In genomic region chr1:25447547-25447946, GRCh38 we compare ENCODE assay signal across 15 cellular contexts.
DNase-seq lines count a peak whose midpoint lies in the region; ATAC-seq and TF ChIP-seq lines count a peak whose summit lies in the region.
"Had no signal": no experiment of that assay in that cellular context is flagged by ENCODE, and none has a peak within 500 bp of the region (broad histone marks: within the 10 kb centered on the region; RNA-seq: fewer than 3 reads in every experiment).

No MANE protein-coding gene starts in this region.

- H3K4me3 Mint-ChIP-seq in T-helper 1 cell treated with Interleukin-12 subunit alpha and Interleukin-12 subunit beta and Interleukin-4 antibody, amounts not matched to agents 30 μg/mL and 1 μg/mL, for 36 hours, result no peak overlapping the region

- H4K20me1 ChIP-seq in DND-41 (ENCODE audit: insufficient read depth, low read length), result peaks cover 34% of the 10 kb centered on the region

- H3K36me3 Mint-ChIP-seq in T-helper 1 cell treated with Interleukin-12 subunit alpha and Interleukin-12 subunit beta and Interleukin-4 antibody, amounts not matched to agents 30 μg/mL and 1 μg/mL, for 36 hours (ENCODE audit: low read depth), result peaks cover 30% of the 10 kb centered on the region

- H3K27me3 Mint-ChIP-seq in T-helper 1 cell treated with Interleukin-12 subunit alpha and Interleukin-12 subunit beta and Interleukin-4 antibody, amounts not matched to agents 30 μg/mL and 1 μg/mL, for 36 hours (ENCODE audit: low read depth), result no peaks in the 10 kb centered on the region

- H3K4me2 ChIP-seq in DND-41 (ENCODE audit: insufficient read depth, low read length), result no peak overlapping the region

- no peak overlapping the region for H2AFZ ChIP-seq in DND-41 (ENCODE audit: low read depth, low read length)
- H2AFZ ChIP-seq: GM23248 had no signal

- no peaks in the 10 kb centered on the region for H3K4me1 ChIP-seq in DND-41 (ENCODE audit: insufficient read depth, low read length)

- peak; percentile 37; the same call in 1 of the 3 replicates for ATAC-seq in DND-41 (ENCODE audit: insufficient read depth, low read depth)
- ATAC-seq in GM18520 (IDR thresholded peaks at IDR 0.05; ENCODE audit: unreplicated experiment), result peak; percentile 73
- peak; percentile 47 for ATAC-seq in HG02623 (IDR thresholded peaks at IDR 0.05; ENCODE audit: unreplicated experiment)
- ATAC-seq in GM21367 (IDR thresholded peaks at IDR 0.05; ENCODE audit: unreplicated experiment), result no peak
- no peak for ATAC-seq in GM21576 (IDR thresholded peaks at IDR 0.05; ENCODE audit: unreplicated experiment)
- ATAC-seq: psoas muscle had no signal

- no peaks in the 10 kb centered on the region for H3K9me3 ChIP-seq in DND-41 (ENCODE audit: insufficient read depth, low read length, severe bottlenecking)
- H3K9me3 ChIP-seq: psoas muscle had no signal

- TF ChIP-seq CTCF in DND-41 (IDR thresholded peaks at IDR 0.05; ENCODE audit: borderline replicate concordance, extremely low read depth, low read length, poor library complexity, severe bottlenecking), result no peak

- H3K9ac ChIP-seq in DND-41 (ENCODE audit: low read depth, low read length), result no peak overlapping the region
- H3K9ac ChIP-seq: GM23248 had no signal

- H3K36me3 ChIP-seq in DND-41 (ENCODE audit: insufficient read depth, low read length), result peaks cover 52% of the 10 kb centered on the region

- H3K9me3 Mint-ChIP-seq in T-helper 1 cell treated with Interleukin-12 subunit alpha and Interleukin-12 subunit beta and Interleukin-4 antibody, amounts not matched to agents 30 μg/mL and 1 μg/mL, for 36 hours, result no peaks in the 10 kb centered on the region

- DNase-seq in DND-41 (no peak), NCI-H748 treated with DMSO at 0.1 percent for 48 hours (lab: John Stamatoyannopoulos, UW) (no peak), SHP77 (lab: John Stamatoyannopoulos, UW) (no peak)
- DNase-seq: activated CD4-positive, alpha-beta T cell treated with anti-CD3 and anti-CD28 coated beads, Interleukin-2, amount 50 U/mL, for 1 hour; amygdala; GM23248; KG1; NCI-H1694 treated with DMSO at 0.1 percent for 48 hours; psoas muscle; SW 1271 had no signal

- H3K4me1 Mint-ChIP-seq in T-helper 1 cell treated with Interleukin-12 subunit alpha and Interleukin-12 subunit beta and Interleukin-4 antibody, amounts not matched to agents 30 μg/mL and 1 μg/mL, for 36 hours (ENCODE audit: low read depth), result peaks cover 35% of the 10 kb centered on the region

- H3K79me2 ChIP-seq in DND-41 (ENCODE audit: insufficient read depth, low read length), result peaks cover 74% of the 10 kb centered on the region

- peak overlapping the region; percentile 75 for H3K27ac Mint-ChIP-seq in T-helper 1 cell treated with Interleukin-12 subunit alpha and Interleukin-12 subunit beta and Interleukin-4 antibody, amounts not matched to agents 30 μg/mL and 1 μg/mL, for 36 hours

- H3K4me3 ChIP-seq in DND-41 (ENCODE audit: low read depth in 1 of 2, low read length in 2 of 2), result no peak overlapping the region
- H3K4me3 ChIP-seq: GM23248, psoas muscle had no signal

- H3K27me3 ChIP-seq in DND-41 (ENCODE audit: insufficient read depth, low read length, poor library complexity), result no peaks in the 10 kb centered on the region

- no peak overlapping the region for H3K27ac ChIP-seq in DND-41 (ENCODE audit: low read length)
- H3K27ac ChIP-seq: GM23248, psoas muscle had no signal

Comparison
In these comparisons a context has a peak if more than half of its experiments do, and no peak if none do; other contexts are left out.
1. ATAC-seq: peak in DND-41 (single experiment), GM18520 (single experiment) and HG02623 (single experiment); none in GM21367 (single experiment) and GM21576 (single experiment).